Comparison of ENCODE assay signal across 1 cellular context in genomic region chr15:68422403-68423145, GRCh38. TPM values are rescaled to one million over a fixed set of nuclear protein-coding genes. Genes with fewer than 3 reads are reported as not detected.
"Had no signal": no experiment of that assay in that cellular context is flagged by ENCODE, and none has a peak within 500 bp of the region (broad histone marks: within the 10 kb centered on the region; RNA-seq: fewer than 3 reads in every experiment).

No MANE protein-coding gene starts in this region.

RNA-seq across cellular contexts. Expression of gene ITGA11, which starts 9.4 kb away (rescaled TPM):
- total RNA-seq: progenitor cell of endocrine pancreas had no signal
